In genomic region chr3:129549805-129550204, GRCh38 we compare ENCODE assay signal across 3 cellular contexts.
TF ChIP-seq lines count a peak whose summit lies in the region.

No MANE protein-coding gene starts in this region.

TF ChIP-seq in A549, 52 proteins besides CTCF, POLR2A, EP300 and RAD21:
- TF ChIP-seq E2F6 (IDR thresholded peaks at IDR 0.05; ENCODE audit: borderline replicate concordance, low read depth) (no peak), ZFP36 (IDR thresholded peaks at IDR 0.05; ENCODE audit: borderline replicate concordance, partially characterized antibody) (no peak), MAX (IDR thresholded peaks at IDR 0.05) (no peak), RFX5 (IDR thresholded peaks at IDR 0.05) (no peak), ZC3H11A (IDR thresholded peaks at IDR 0.05) (no peak), CEBPB (IDR thresholded peaks at IDR 0.05) (no peak), PBX3 (IDR thresholded peaks at IDR 0.05) (no peak)

TF ChIP-seq in K562, 482 proteins besides CTCF, POLR2A, EP300 and RAD21:
- no peak for TF ChIP-seq C11orf30 (IDR thresholded peaks at IDR 0.05; ENCODE audit: low read depth)
- no peak for TF ChIP-seq E2F8 (IDR thresholded peaks at IDR 0.05; ENCODE audit: low read depth, partially characterized antibody)
- TF ChIP-seq TFAP4 (CRISPR knock-in tag; IDR thresholded peaks at IDR 0.05; ENCODE audit: borderline replicate concordance), result no peak
- no peak for TF ChIP-seq ERF (CRISPR knock-in tag; IDR thresholded peaks at IDR 0.05)
- TF ChIP-seq VEZF1 (CRISPR knock-in tag; IDR thresholded peaks at IDR 0.05), result no peak
- TF ChIP-seq ELF1 (tag; IDR thresholded peaks at IDR 0.05), result no peak
- TF ChIP-seq PHF8 (IDR thresholded peaks at IDR 0.05; ENCODE audit: borderline replicate concordance, low read length), result no peak
- 0 out of 2 replicates have a peak, but pooled peaks have one; percentile 25 for TF ChIP-seq SPI1 (IDR thresholded peaks at IDR 0.05; ENCODE audit: borderline replicate concordance, low read depth, low read length)
- no peak for TF ChIP-seq ELK3 (CRISPR knock-in tag; IDR thresholded peaks at IDR 0.05)

TF ChIP-seq in HepG2, 621 proteins besides CTCF, POLR2A, EP300 and RAD21:
- no peak for TF ChIP-seq FLYWCH1 (CRISPR knock-in tag; IDR thresholded peaks at IDR 0.05)
- no peak for TF ChIP-seq NKX3-1 (CRISPR knock-in tag; IDR thresholded peaks at IDR 0.05)
- no peak for TF ChIP-seq ZNF512B (CRISPR knock-in tag; IDR thresholded peaks at IDR 0.05; ENCODE audit: borderline replicate concordance)
